Comparison of ENCODE assay signal across 28 cellular contexts in genomic region chr5:117098094-117098493, GRCh38.
"Had no signal": no experiment of that assay in that cellular context is flagged by ENCODE, and none has a peak within 500 bp of the region (broad histone marks: within the 10 kb centered on the region; RNA-seq: fewer than 3 reads in every experiment).

No MANE protein-coding gene starts in this region.

- FAIRE-seq: urothelium cell line had no signal

- H3K4me3 Mint-ChIP-seq: stimulated activated effector memory CD8-positive, alpha-beta T cell treated with anti-CD3 and anti-CD28 coated beads, Interleukin-12 subunit alpha, Interleukin-12 subunit beta, amount 100 ng/mL, for 72 hours; stimulated activated memory B cell treated with anti-CD40 and anti-IgM and Interleukin-4, amounts not matched to agents 10 μg/mL and 1 μg/mL and 100 μg/mL, for 72 hours; stimulated activated naive B cell treated with anti-CD40 and anti-IgM and Interleukin-4, amounts not matched to agents 10 μg/mL and 1 μg/mL and 100 μg/mL, for 72 hours; stimulated activated naive CD8-positive, alpha-beta T cell treated with anti-CD3 and anti-CD28 coated beads, Interleukin-15, amount 100 ng/mL, for 72 hours; stimulated activated naive CD8-positive, alpha-beta T cell treated with anti-CD3 and anti-CD28 coated beads, Interleukin-15, Interleukin-2, amounts not matched to agents 100 ng/mL and 50 ng/mL, for 24 hours; type B pancreatic cell had no signal

- H3K36me3 ChIP-seq: stomach, suprapubic skin, thoracic aorta, thyroid gland, tibial artery, tibial nerve, transverse colon, upper lobe of left lung, upper lobe of right lung, uterus had no signal

- H3K4me1 ChIP-seq: suprapubic skin, thyroid gland, tibial artery, tibial nerve, transverse colon, upper lobe of left lung, upper lobe of right lung, uterus had no signal

- H3K27me3 Mint-ChIP-seq: stimulated activated memory B cell treated with anti-CD40 and anti-IgM and Interleukin-4, amounts not matched to agents 10 μg/mL and 1 μg/mL and 100 μg/mL, for 72 hours; stimulated activated naive B cell treated with anti-CD40 and anti-IgM and Interleukin-4, amounts not matched to agents 10 μg/mL and 1 μg/mL and 100 μg/mL, for 72 hours; stimulated activated naive CD8-positive, alpha-beta T cell treated with anti-CD3 and anti-CD28 coated beads, Interleukin-15, amount 100 ng/mL, for 72 hours; stimulated activated naive CD8-positive, alpha-beta T cell treated with anti-CD3 and anti-CD28 coated beads, Interleukin-15, Interleukin-2, amounts not matched to agents 100 ng/mL and 50 ng/mL, for 24 hours; type B pancreatic cell had no signal

- ATAC-seq: stimulated activated effector memory CD8-positive, alpha-beta T cell treated with anti-CD3 and anti-CD28 coated beads, Interleukin-12 subunit alpha, Interleukin-12 subunit beta, amount 100 ng/mL, for 72 hours; stimulated activated memory B cell treated with anti-CD40 and anti-IgM and Interleukin-4, amounts not matched to agents 10 μg/mL and 1 μg/mL and 100 μg/mL, for 72 hours; stimulated activated naive B cell treated with anti-CD40 and anti-IgM and Interleukin-4, amounts not matched to agents 10 μg/mL and 1 μg/mL and 100 μg/mL, for 72 hours; stimulated activated naive CD8-positive, alpha-beta T cell treated with anti-CD3 and anti-CD28 coated beads, Interleukin-15, amount 100 ng/mL, for 72 hours; stimulated activated naive CD8-positive, alpha-beta T cell treated with anti-CD3 and anti-CD28 coated beads, Interleukin-15, Interleukin-2, amounts not matched to agents 100 U/mL and 50 U/mL, for 24 hours; upper lobe of right lung had no signal

- H3K27ac Mint-ChIP-seq: stimulated activated effector memory CD8-positive, alpha-beta T cell treated with anti-CD3 and anti-CD28 coated beads, Interleukin-12 subunit alpha, Interleukin-12 subunit beta, amount 100 ng/mL, for 72 hours; stimulated activated memory B cell treated with anti-CD40 and anti-IgM and Interleukin-4, amounts not matched to agents 10 μg/mL and 1 μg/mL and 100 μg/mL, for 72 hours; stimulated activated naive B cell treated with anti-CD40 and anti-IgM and Interleukin-4, amounts not matched to agents 10 μg/mL and 1 μg/mL and 100 μg/mL, for 72 hours; stimulated activated naive CD8-positive, alpha-beta T cell treated with anti-CD3 and anti-CD28 coated beads, Interleukin-15, amount 100 ng/mL, for 72 hours; stimulated activated naive CD8-positive, alpha-beta T cell treated with anti-CD3 and anti-CD28 coated beads, Interleukin-15, Interleukin-2, amounts not matched to agents 100 ng/mL and 50 ng/mL, for 24 hours; type B pancreatic cell had no signal

- H3K4me1 Mint-ChIP-seq: stimulated activated effector memory CD8-positive, alpha-beta T cell treated with anti-CD3 and anti-CD28 coated beads, Interleukin-12 subunit alpha, Interleukin-12 subunit beta, amount 100 ng/mL, for 72 hours; stimulated activated memory B cell treated with anti-CD40 and anti-IgM and Interleukin-4, amounts not matched to agents 10 μg/mL and 1 μg/mL and 100 μg/mL, for 72 hours; stimulated activated naive B cell treated with anti-CD40 and anti-IgM and Interleukin-4, amounts not matched to agents 10 μg/mL and 1 μg/mL and 100 μg/mL, for 72 hours; stimulated activated naive CD8-positive, alpha-beta T cell treated with anti-CD3 and anti-CD28 coated beads, Interleukin-15, amount 100 ng/mL, for 72 hours had no signal

- H3K9me3 ChIP-seq: stomach, suprapubic skin, testis, thoracic aorta, thyroid gland, tibial artery, tibial nerve, transverse colon, upper lobe of left lung, upper lobe of right lung, uterus had no signal

- H3K27ac ChIP-seq: stomach, suprapubic skin, testis, thoracic aorta, thyroid gland, tibial artery, tibial nerve, transverse colon, upper lobe of left lung, upper lobe of right lung, uterus had no signal

- DNase-seq: stimulated activated CD4-positive, alpha-beta T cell treated with anti-CD3 and anti-CD28 coated beads, Interleukin-2, amount 100 ng/mL, for 48 hours; stimulated activated CD4-positive, alpha-beta T cell treated with anti-CD3 and anti-CD28 coated beads, Interleukin-4, amount 100 ng/mL, for 1 hour; stimulated activated CD4-positive, alpha-beta T cell treated with anti-CD3 and anti-CD28 coated beads, Interleukin-4, amount 100 ng/mL, for 24 hours; stimulated activated CD4-positive, alpha-beta T cell treated with anti-CD3 and anti-CD28 coated beads, Interleukin-4, amount 100 ng/mL, for 4 hours; stimulated activated CD8-positive, alpha-beta memory T cell treated with anti-CD3 and anti-CD28 coated beads, Interleukin-4, amount 100 ng/mL, for 48 hours; stimulated activated naive B cell treated with anti-CD40 and anti-IgM and Interleukin-4, amounts not matched to agents 10 μg/mL and 1 μg/mL and 100 μg/mL, for 72 hours; stimulated activated naive CD4-positive, alpha-beta T cell; stimulated activated naive CD4-positive, alpha-beta T cell treated with Interleukin-2 at 50 U/mL for 16 hours; stimulated activated naive CD8-positive, alpha-beta T cell treated with anti-CD3 and anti-CD28 coated beads, Interleukin-15, amount 100 ng/mL, for 72 hours; stimulated activated naive CD8-positive, alpha-beta T cell treated with anti-CD3 and anti-CD28 coated beads, Interleukin-15, Interleukin-2, amounts not matched to agents 100 U/mL and 50 U/mL, for 24 hours; stomach; substantia nigra; thyroid gland; tibial artery; transverse colon; trophoblast cell; upper lobe of left lung; upper lobe of right lung; uterus had no signal

- H3K4me3 ChIP-seq: stomach, suprapubic skin, testis, thoracic aorta, thyroid gland, tibial artery, tibial nerve, transverse colon, upper lobe of left lung, upper lobe of right lung, uterus had no signal

- H3K9me3 Mint-ChIP-seq: stimulated activated memory B cell treated with anti-CD40 and anti-IgM and Interleukin-4, amounts not matched to agents 10 μg/mL and 1 μg/mL and 100 μg/mL, for 72 hours; type B pancreatic cell had no signal

- H3K36me3 Mint-ChIP-seq: stimulated activated effector memory CD8-positive, alpha-beta T cell treated with anti-CD3 and anti-CD28 coated beads, Interleukin-12 subunit alpha, Interleukin-12 subunit beta, amount 100 ng/mL, for 72 hours; stimulated activated memory B cell treated with anti-CD40 and anti-IgM and Interleukin-4, amounts not matched to agents 10 μg/mL and 1 μg/mL and 100 μg/mL, for 72 hours; stimulated activated naive B cell treated with anti-CD40 and anti-IgM and Interleukin-4, amounts not matched to agents 10 μg/mL and 1 μg/mL and 100 μg/mL, for 72 hours; type B pancreatic cell had no signal

- H3K27me3 ChIP-seq: stomach, suprapubic skin, testis, thyroid gland, tibial artery, tibial nerve, transverse colon, upper lobe of left lung, upper lobe of right lung, uterus had no signal
